Comparison of ENCODE assay signal across 30 cellular contexts in genomic region chr3:195925746-195926145, GRCh38.
"Had no signal": no experiment of that assay in that cellular context is flagged by ENCODE, and none has a peak within 500 bp of the region (broad histone marks: within the 10 kb centered on the region; RNA-seq: fewer than 3 reads in every experiment).

No MANE protein-coding gene starts in this region.

- H3K4me3 Mint-ChIP-seq: activated B cell treated with CpG ODN at 0.5 μM for 24 hours; activated CD4-positive, alpha-beta memory T cell treated with anti-CD3 and anti-CD28 coated beads for 36 hours; activated CD4-positive, alpha-beta T cell treated with anti-CD3 and anti-CD28 coated beads, Interleukin-2, amount 10 ng/mL, durations not matched to agents 24 days and 14 days; activated CD8-positive, alpha-beta T cell treated with anti-CD3 and anti-CD28 coated beads for 36 hours; activated naive CD4-positive, alpha-beta T cell treated with anti-CD3 and anti-CD28 coated beads for 36 hours; activated naive CD8-positive, alpha-beta T cell treated with anti-CD3 and anti-CD28 coated beads for 36 hours; activated T-cell treated with anti-CD3 and anti-CD28 coated beads, Interleukin-2, amount 50 U/mL, for 4 hours; activated T-cell treated with anti-CD3 and anti-CD28 coated beads, Interleukin-2, amount 50 U/mL, for 72 hours; activated T-helper 1 cell treated with anti-CD3 and anti-CD28 coated beads, Interleukin-12 subunit alpha, Interleukin-12 subunit beta, Interleukin-2, Interleukin-4 antibody, amounts not matched to agents 30 ng/mL and 10 ng/mL and 1 ng/mL, durations not matched to agents 14 hours and 24 hours and 36 hours; activated T-helper 17 cell treated with anti-CD3 and anti-CD28 coated beads, Interleukin-2, amount 50 U/mL, for 72 hours; T-helper 1 cell treated with Interleukin-12 subunit alpha and Interleukin-12 subunit beta and Interleukin-4 antibody, amounts not matched to agents 30 μg/mL and 1 μg/mL, for 36 hours; T-helper 2 cell treated with Interferon-gamma antibody and Interleukin-4, amounts not matched to agents 5 μg/mL and 100 μg/mL, for 36 hours had no signal

- H3K36me3 Mint-ChIP-seq: activated CD4-positive, alpha-beta memory T cell treated with anti-CD3 and anti-CD28 coated beads for 36 hours; activated naive CD4-positive, alpha-beta T cell treated with anti-CD3 and anti-CD28 coated beads, Interleukin-2, amount 50 U/mL, for 72 hours; activated naive CD8-positive, alpha-beta T cell treated with anti-CD3 and anti-CD28 coated beads for 36 hours had no signal

- DNase-seq: activated B cell treated with CpG ODN at 0.5 μM for 24 hours; activated CD4-positive, alpha-beta memory T cell treated with anti-CD3 and anti-CD28 coated beads for 36 hours; activated CD4-positive, alpha-beta T cell treated with anti-CD3 and anti-CD28 coated beads for 4 hours; activated CD4-positive, alpha-beta T cell treated with anti-CD3 and anti-CD28 coated beads, Interleukin-2, amount 10 ng/mL, durations not matched to agents 24 days and 14 days; activated CD4-positive, alpha-beta T cell treated with anti-CD3 and anti-CD28 coated beads, Interleukin-2, amount 50 U/mL, for 1 hour; activated CD4-positive, alpha-beta T cell treated with anti-CD3 and anti-CD28 coated beads, Interleukin-2, amount 50 U/mL, for 4 hours; activated CD4-positive, CD25-positive, alpha-beta regulatory T cell treated with anti-CD3 and anti-CD28 coated beads, Interleukin-2, amount 50 U/mL, for 72 hours; activated CD8-positive, alpha-beta memory T cell treated with anti-CD3 and anti-CD28 coated beads, Interleukin-2, amount 50 U/mL, for 4 hours; activated CD8-positive, alpha-beta T cell treated with anti-CD3 and anti-CD28 coated beads for 36 hours; activated gamma-delta T cell treated with Interleukin-2 at 50 U/mL for 16 hours; activated naive CD4-positive, alpha-beta T cell; activated naive CD4-positive, alpha-beta T cell treated with anti-CD3 and anti-CD28 coated beads for 36 hours; activated naive CD4-positive, alpha-beta T cell treated with anti-CD3 and anti-CD28 coated beads, Interleukin-2, amount 50 U/mL, for 16 hours; activated naive CD8-positive, alpha-beta T cell treated with anti-CD3 and anti-CD28 coated beads for 36 hours; activated T-cell treated with anti-CD3 and anti-CD28 coated beads for 4 hours; activated T-cell treated with anti-CD3 and anti-CD28 coated beads, Interleukin-2, amount 50 U/mL, for 1 hour; activated T-cell treated with anti-CD3 and anti-CD28 coated beads, Interleukin-2, amount 50 U/mL, for 4 hours; activated T-cell treated with anti-CD3 and anti-CD28 coated beads, Interleukin-2, amount 50 U/mL, for 72 hours; amniotic stem cell; body of pancreas; brain microvascular endothelial cell; central memory CD4-positive, alpha-beta T cell; T-helper 1 cell; T-helper 2 cell; T-helper 9 cell had no signal

- ATAC-seq: activated CD8-positive, alpha-beta T cell treated with anti-CD3 and anti-CD28 coated beads for 36 hours; activated naive CD4-positive, alpha-beta T cell treated with anti-CD3 and anti-CD28 coated beads, Interleukin-2, amount 50 U/mL, for 72 hours; activated T-cell treated with anti-CD3 and anti-CD28 coated beads, Interleukin-2, amount 50 U/mL, for 4 hours; activated T-cell treated with anti-CD3 and anti-CD28 coated beads, Interleukin-2, amount 50 U/mL, for 72 hours; activated T-helper 17 cell treated with anti-CD3 and anti-CD28 coated beads, Interleukin-2, amount 50 U/mL, for 72 hours; body of pancreas had no signal

- H3K27me3 Mint-ChIP-seq: activated B cell treated with CpG ODN at 0.5 μM for 24 hours; activated CD4-positive, alpha-beta memory T cell treated with anti-CD3 and anti-CD28 coated beads for 36 hours; activated CD8-positive, alpha-beta T cell treated with anti-CD3 and anti-CD28 coated beads for 36 hours; activated naive CD8-positive, alpha-beta T cell treated with anti-CD3 and anti-CD28 coated beads for 36 hours; activated T-helper 17 cell treated with anti-CD3 and anti-CD28 coated beads, Interleukin-2, amount 50 U/mL, for 72 hours had no signal

- H3K27ac Mint-ChIP-seq: activated B cell treated with CpG ODN at 0.5 μM for 24 hours; activated CD4-positive, alpha-beta memory T cell treated with anti-CD3 and anti-CD28 coated beads for 36 hours; activated CD8-positive, alpha-beta T cell treated with anti-CD3 and anti-CD28 coated beads for 36 hours; activated naive CD4-positive, alpha-beta T cell treated with anti-CD3 and anti-CD28 coated beads for 36 hours; activated naive CD8-positive, alpha-beta T cell treated with anti-CD3 and anti-CD28 coated beads for 36 hours; activated T-cell treated with anti-CD3 and anti-CD28 coated beads, Interleukin-2, amount 50 U/mL, for 72 hours; activated T-helper 1 cell treated with anti-CD3 and anti-CD28 coated beads, Interleukin-12 subunit alpha, Interleukin-12 subunit beta, Interleukin-2, Interleukin-4 antibody, amounts not matched to agents 30 ng/mL and 10 ng/mL and 1 ng/mL, durations not matched to agents 14 hours and 24 hours and 36 hours; activated T-helper 17 cell treated with anti-CD3 and anti-CD28 coated beads, Interleukin-2, amount 50 U/mL, for 72 hours; T-helper 1 cell treated with Interleukin-12 subunit alpha and Interleukin-12 subunit beta and Interleukin-4 antibody, amounts not matched to agents 30 μg/mL and 1 μg/mL, for 36 hours; T-helper 2 cell treated with Interferon-gamma antibody and Interleukin-4, amounts not matched to agents 5 μg/mL and 100 μg/mL, for 36 hours had no signal

- H3K4me1 Mint-ChIP-seq: activated B cell treated with CpG ODN at 0.5 μM for 24 hours; activated CD4-positive, alpha-beta T cell treated with anti-CD3 and anti-CD28 coated beads, Interleukin-2, amount 10 ng/mL, durations not matched to agents 24 days and 14 days; activated naive CD8-positive, alpha-beta T cell treated with anti-CD3 and anti-CD28 coated beads for 36 hours; activated T-helper 17 cell treated with anti-CD3 and anti-CD28 coated beads, Interleukin-2, amount 50 U/mL, for 72 hours had no signal

- H3K9me3 Mint-ChIP-seq: activated B cell treated with CpG ODN at 0.5 μM for 24 hours; activated CD4-positive, alpha-beta memory T cell treated with anti-CD3 and anti-CD28 coated beads for 36 hours; activated CD4-positive, alpha-beta T cell treated with anti-CD3 and anti-CD28 coated beads, Interleukin-2, amount 10 ng/mL, durations not matched to agents 24 days and 14 days; activated CD8-positive, alpha-beta T cell treated with anti-CD3 and anti-CD28 coated beads for 36 hours; activated naive CD4-positive, alpha-beta T cell treated with anti-CD3 and anti-CD28 coated beads for 36 hours; activated naive CD4-positive, alpha-beta T cell treated with anti-CD3 and anti-CD28 coated beads, Interleukin-2, amount 50 U/mL, for 72 hours; activated naive CD8-positive, alpha-beta T cell treated with anti-CD3 and anti-CD28 coated beads for 36 hours; activated T-cell treated with anti-CD3 and anti-CD28 coated beads, Interleukin-2, amount 50 U/mL, for 4 hours; activated T-cell treated with anti-CD3 and anti-CD28 coated beads, Interleukin-2, amount 50 U/mL, for 72 hours; activated T-helper 1 cell treated with anti-CD3 and anti-CD28 coated beads, Interleukin-12 subunit alpha, Interleukin-12 subunit beta, Interleukin-2, Interleukin-4 antibody, amounts not matched to agents 30 ng/mL and 10 ng/mL and 1 ng/mL, durations not matched to agents 14 hours and 24 hours and 36 hours; activated T-helper 17 cell treated with anti-CD3 and anti-CD28 coated beads, Interleukin-2, amount 50 U/mL, for 72 hours; T-helper 1 cell treated with Interleukin-12 subunit alpha and Interleukin-12 subunit beta and Interleukin-4 antibody, amounts not matched to agents 30 μg/mL and 1 μg/mL, for 36 hours; T-helper 2 cell treated with Interferon-gamma antibody and Interleukin-4, amounts not matched to agents 5 μg/mL and 100 μg/mL, for 36 hours had no signal
